ENCODE assay signal across 8 cellular contexts in the genomic region with DNA sequence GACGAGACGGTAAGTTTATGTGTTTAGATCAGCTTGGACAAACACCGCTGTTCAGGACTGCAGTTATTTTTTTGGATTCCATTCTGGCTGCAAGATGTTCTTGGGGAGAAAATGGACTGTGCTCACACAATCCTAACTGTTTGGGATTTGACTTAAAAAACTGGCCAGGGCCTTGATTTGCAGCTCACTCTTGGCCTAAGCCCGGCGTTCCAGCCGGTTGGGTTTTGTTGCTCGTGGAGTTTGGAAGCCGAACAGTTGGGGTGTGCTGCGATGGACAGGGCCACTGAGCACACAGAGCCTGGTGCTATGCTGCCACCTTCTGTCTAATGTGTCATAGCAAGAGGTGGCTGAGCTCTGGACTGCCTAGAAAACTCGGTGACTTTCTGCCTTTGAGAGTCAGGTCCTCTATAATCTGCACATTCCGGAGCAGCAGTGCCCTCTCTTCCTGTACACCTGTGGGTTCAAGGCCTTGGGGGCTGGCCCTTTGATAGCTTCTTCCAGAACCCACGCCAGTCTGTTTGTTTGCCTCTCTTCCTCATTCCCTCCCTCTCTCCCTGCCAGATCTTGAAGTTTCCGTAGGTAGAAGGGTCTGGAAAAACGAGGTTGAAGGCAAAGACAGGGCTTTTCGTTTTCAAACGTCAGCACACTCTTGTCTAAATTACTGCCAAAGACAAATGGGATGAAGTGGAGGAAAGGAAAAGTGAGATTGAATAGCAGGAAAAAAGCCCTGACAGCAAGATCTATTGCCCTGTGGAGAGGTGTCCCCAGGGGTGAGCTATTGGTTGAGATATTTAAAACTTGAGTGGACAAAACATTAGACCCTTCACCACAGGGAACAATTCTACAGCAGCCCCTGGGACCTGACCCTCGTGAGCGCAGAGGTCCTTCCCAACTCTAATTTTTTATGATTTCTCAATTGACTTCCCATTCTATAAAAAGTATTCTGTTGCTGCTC.
A peak's percentile ranks its signal among the peaks of the same experiment; 100 is the strongest.
DNase-seq lines count a peak whose midpoint lies in the region; ATAC-seq and TF ChIP-seq lines count a peak whose summit lies in the region.

No MANE protein-coding gene starts in this region.

- no peak overlapping the region for H3K4me3 Mint-ChIP-seq in activated CD8-positive, alpha-beta T cell treated with anti-CD3 and anti-CD28 coated beads for 36 hours
- no peak overlapping the region for H3K4me3 Mint-ChIP-seq in endodermal cell
- H3K4me3 Mint-ChIP-seq in mesothelial cell of epicardium, result no peak overlapping the region

- DNase-seq in AG20443 (ENCODE audit: low spot score) (peak; percentile 92), NCI-H748 (lab: John Stamatoyannopoulos, UW; ENCODE audit: unreplicated experiment) (peak; percentile 62), endodermal cell (peak; percentile 92), mesothelial cell of epicardium (ENCODE audit: low spot score in 2 of 2, unreplicated experiment in 2 of 2) (peak; percentile 34 to 69)
- peak; percentile 70 for DNase-seq in activated CD8-positive, alpha-beta T cell treated with anti-CD3 and anti-CD28 coated beads for 36 hours
- peak; percentile 15 to 35 for DNase-seq in stimulated activated CD8-positive, alpha-beta memory T cell treated with anti-CD3 and anti-CD28 coated beads, Interleukin-2, amount 100 ng/mL, for 1 hour (ENCODE audit: low read depth in 2 of 2)

- no peaks in the 10 kb centered on the region for H3K27me3 ChIP-seq in endodermal cell (ENCODE audit: control insufficient read depth, insufficient read depth, low read length, poor library complexity, severe bottlenecking)

- no peak overlapping the region for H3K27ac Mint-ChIP-seq in activated CD8-positive, alpha-beta T cell treated with anti-CD3 and anti-CD28 coated beads for 36 hours
- H3K27ac Mint-ChIP-seq in endodermal cell (no peak overlapping the region), mesothelial cell of epicardium (peak overlapping the region; percentile 43)

- POLR2A ChIA-PET in activated CD8-positive, alpha-beta T cell treated with anti-CD3 and anti-CD28 coated beads for 36 hours (lab: Charles Lee), result no interaction called here

- H3K36me3 Mint-ChIP-seq in activated CD8-positive, alpha-beta T cell treated with anti-CD3 and anti-CD28 coated beads for 36 hours (ENCODE audit: low read depth), result no peaks in the 10 kb centered on the region
- H3K36me3 Mint-ChIP-seq in endodermal cell (ENCODE audit: low read depth) (no peaks in the 10 kb centered on the region), mesothelial cell of epicardium (no peaks in the 10 kb centered on the region)

- CTCF ChIA-PET in activated CD8-positive, alpha-beta T cell treated with anti-CD3 and anti-CD28 coated beads for 36 hours (lab: Charles Lee), result interaction anchor here (0.5 to 2.0 kb wide), 36 partner anchors 9 to 913 kb away, joined by 3 to 14 read pairs (median 3); no protein-coding TSS in a partner anchor

- peak; percentile 74 for TF ChIP-seq CTCF in activated CD8-positive, alpha-beta T cell treated with anti-CD3 and anti-CD28 coated beads for 36 hours (IDR thresholded peaks at IDR 0.05)
- TF ChIP-seq CTCF in endodermal cell (conservative IDR thresholded peaks at IDR 0.05), result peak; percentile 92
- TF ChIP-seq CTCF in mesothelial cell of epicardium (IDR thresholded peaks at IDR 0.05; ENCODE audit: unreplicated experiment), result peak; percentile 72

- H3K4me1 Mint-ChIP-seq in activated CD8-positive, alpha-beta T cell treated with anti-CD3 and anti-CD28 coated beads for 36 hours (ENCODE audit: low read depth), result peaks cover 23% of the 10 kb centered on the region
- peaks cover 31% of the 10 kb centered on the region for H3K4me1 Mint-ChIP-seq in endodermal cell
- H3K4me1 Mint-ChIP-seq in mesothelial cell of epicardium, result peaks cover 42% of the 10 kb centered on the region

- ATAC-seq in GM18907 (IDR thresholded peaks at IDR 0.05; ENCODE audit: unreplicated experiment) (peak; percentile 92), HG03280 (IDR thresholded peaks at IDR 0.05; ENCODE audit: unreplicated experiment) (peak; percentile 71)
- peak; percentile 94 for ATAC-seq in activated CD8-positive, alpha-beta T cell treated with anti-CD3 and anti-CD28 coated beads for 36 hours

- H3K27me3 Mint-ChIP-seq in activated CD8-positive, alpha-beta T cell treated with anti-CD3 and anti-CD28 coated beads for 36 hours, result peaks cover 3% of the 10 kb centered on the region
- peaks cover 5% of the 10 kb centered on the region for H3K27me3 Mint-ChIP-seq in endodermal cell (ENCODE audit: insufficient read depth)
- peaks cover 14% of the 10 kb centered on the region for H3K27me3 Mint-ChIP-seq in mesothelial cell of epicardium (ENCODE audit: low read depth)

- no peak overlapping the region for H3K4me3 ChIP-seq in endodermal cell (ENCODE audit: low read length)

- no peaks in the 10 kb centered on the region for H3K9me3 ChIP-seq in endodermal cell (ENCODE audit: control insufficient read depth, low read length)

- H3K9me3 Mint-ChIP-seq in activated CD8-positive, alpha-beta T cell treated with anti-CD3 and anti-CD28 coated beads for 36 hours, result no peaks in the 10 kb centered on the region
- no peaks in the 10 kb centered on the region for H3K9me3 Mint-ChIP-seq in endodermal cell
- no peaks in the 10 kb centered on the region for H3K9me3 Mint-ChIP-seq in mesothelial cell of epicardium

- intact Hi-C loops in activated CD8-positive, alpha-beta T cell treated with anti-CD3 and anti-CD28 coated beads for 36 hours (cut with micrococcal nuclease), result loop anchor here (10.0 kb wide), 2 partner anchors 160 to 910 kb away; no protein-coding TSS in a partner anchor

- WGBS in endodermal cell (ENCODE audit: insufficient coverage in 1 of 2, insufficient read length in 1 of 2), 2 experiments, result 44 to 53% methylated on average over 9 to 18 of the region's 18 CpGs

- no peak overlapping the region for H3K27ac ChIP-seq in endodermal cell (ENCODE audit: low read depth, low read length)

- H3K9ac ChIP-seq in endodermal cell (ENCODE audit: extremely low read depth, low read length, poor library complexity, severe bottlenecking), result no peak overlapping the region

- no peaks in the 10 kb centered on the region for H3K36me3 ChIP-seq in endodermal cell (ENCODE audit: control insufficient read depth, insufficient read depth, low read length)

- peaks cover 9% of the 10 kb centered on the region for H3K4me1 ChIP-seq in endodermal cell (ENCODE audit: control insufficient read depth, insufficient read depth, low read length)

Comparison
In these comparisons a context has a peak if more than half of its experiments do, and no peak if none do; other contexts are left out.
1. DNase-seq: peak in every context shown above with its lines; median percentile 92 in AG20443; 92 in endodermal cell; 70 in activated CD8-positive, alpha-beta T cell treated with anti-CD3 and anti-CD28 coated beads for 36 hours; 62 in NCI-H748; 52 in mesothelial cell of epicardium; 25 in stimulated activated CD8-positive, alpha-beta memory T cell treated with anti-CD3 and anti-CD28 coated beads, Interleukin-2, amount 100 ng/mL, for 1 hour.